18 cellular contexts compared by ENCODE assay signal in the genomic region with DNA sequence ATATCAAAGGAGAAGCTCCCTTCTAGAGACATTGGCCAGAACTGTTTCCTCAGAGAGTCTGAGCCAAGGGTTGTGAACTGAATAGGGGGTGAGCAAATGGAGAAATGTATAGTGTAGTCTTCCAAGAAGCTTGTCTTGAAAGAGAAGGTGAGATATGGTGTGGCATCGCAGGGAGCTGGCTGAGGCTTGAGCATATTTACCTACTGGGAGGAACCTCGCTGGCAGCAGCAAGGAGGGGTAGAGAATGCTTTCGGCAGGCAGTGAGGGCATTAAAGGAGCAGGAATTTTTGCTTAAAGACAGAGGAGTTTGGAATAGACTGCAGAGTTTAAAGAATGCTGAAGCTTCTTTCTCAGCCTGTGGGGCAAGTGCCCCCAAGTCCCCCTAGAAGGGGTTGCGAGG. TPM values are rescaled to one million over a fixed set of nuclear protein-coding genes. Genes with fewer than 3 reads are reported as not detected.
A peak's percentile ranks its signal among the peaks of the same experiment; 100 is the strongest.
DNase-seq lines count a peak whose midpoint lies in the region; ATAC-seq and TF ChIP-seq lines count a peak whose summit lies in the region.
"Had no signal": no experiment of that assay in that cellular context is flagged by ENCODE, and none has a peak within 500 bp of the region (broad histone marks: within the 10 kb centered on the region; RNA-seq: fewer than 3 reads in every experiment).

No MANE protein-coding gene starts in this region.

- no peaks in the 10 kb centered on the region for H3K79me2 ChIP-seq in Loucy (ENCODE audit: insufficient read depth, low read length)

- H3K36me3 ChIP-seq in Loucy (ENCODE audit: insufficient read depth, low read length) (no peaks in the 10 kb centered on the region), left lung (no peaks in the 10 kb centered on the region), upper lobe of right lung (no peaks in the 10 kb centered on the region)
- H3K36me3 ChIP-seq: adrenal gland, esophagus squamous epithelium had no signal

- no peak for TF ChIP-seq CTCF in Loucy (conservative IDR thresholded peaks at IDR 0.05; ENCODE audit: low read length)
- TF ChIP-seq CTCF in left lung (IDR thresholded peaks at IDR 0.05): no peak
- TF ChIP-seq CTCF in upper lobe of right lung (IDR thresholded peaks at IDR 0.05): no peak

- intact Hi-C loops in left lung (cut with DNase I) (no loop called here), upper lobe of right lung (cut with DNase I) (no loop called here)

- H3K4me3 ChIP-seq in Loucy (ENCODE audit: low read length, poor library complexity, severe bottlenecking) (no peak overlapping the region), left lung (no peak overlapping the region), upper lobe of right lung (no peak overlapping the region)
- H3K4me3 ChIP-seq: adrenal gland, esophagus squamous epithelium had no signal

- no peak overlapping the region for H3K4me2 ChIP-seq in Loucy (ENCODE audit: low read depth, low read length, poor library complexity, severe bottlenecking)

- peaks cover 18% of the 10 kb centered on the region for H3K4me1 Mint-ChIP-seq in stimulated activated naive CD8-positive, alpha-beta T cell treated with anti-CD3 and anti-CD28 coated beads, Interleukin-15, amount 100 ng/mL, for 72 hours

- H3K27me3 ChIP-seq in Loucy (ENCODE audit: insufficient read depth, low read length, poor library complexity, severe bottlenecking): no peaks in the 10 kb centered on the region
- H3K27me3 ChIP-seq in left lung: no peaks in the 10 kb centered on the region
- H3K27me3 ChIP-seq in upper lobe of right lung: no peaks in the 10 kb centered on the region
- H3K27me3 ChIP-seq: adrenal gland had no signal

- peaks cover 21% of the 10 kb centered on the region for H3K27me3 Mint-ChIP-seq in stimulated activated naive CD8-positive, alpha-beta T cell treated with anti-CD3 and anti-CD28 coated beads, Interleukin-15, amount 100 ng/mL, for 72 hours

- no peak for DNase-seq in stimulated activated naive CD8-positive, alpha-beta T cell treated with anti-CD3 and anti-CD28 coated beads, Interleukin-15, amount 100 ng/mL, for 72 hours
- DNase-seq in stimulated activated naive CD8-positive, alpha-beta T cell treated with anti-CD3 and anti-CD28 coated beads, Interleukin-15, Interleukin-2, amounts not matched to agents 100 U/mL and 50 U/mL, for 24 hours: no peak
- DNase-seq in left lung (no peak), upper lobe of right lung (no peak), ureter (ENCODE audit: low spot score) (no peak), NK-92 (lab: John Stamatoyannopoulos, UW; ENCODE audit: unreplicated experiment) (no peak)
- DNase-seq: activated T-cell treated with anti-CD3 and anti-CD28 coated beads, Interleukin-2, amount 50 U/mL, for 48 hours; adrenal gland; caudate nucleus; esophagus squamous epithelium; Kasumi-1; substantia nigra had no signal

- H4K20me1 ChIP-seq in Loucy (ENCODE audit: insufficient read depth, low read length, poor library complexity, severe bottlenecking): no peaks in the 10 kb centered on the region

- H3K27ac Mint-ChIP-seq in stimulated activated naive CD8-positive, alpha-beta T cell treated with anti-CD3 and anti-CD28 coated beads, Interleukin-15, amount 100 ng/mL, for 72 hours: peak overlapping the region; percentile 27 to 29
- H3K27ac Mint-ChIP-seq: activated CD4-positive, alpha-beta memory T cell treated with anti-CD3 and anti-CD28 coated beads, Interleukin-2, amount 10 ng/mL, durations not matched to agents 7 days and 5 days had no signal

- H3K27ac ChIP-seq in left lung (peak overlapping the region in 1 of 2 donors; percentile 38), upper lobe of right lung (no peak overlapping the region)
- H3K27ac ChIP-seq: adrenal gland, esophagus squamous epithelium had no signal

- H3K9me3 Mint-ChIP-seq in stimulated activated naive CD8-positive, alpha-beta T cell treated with anti-CD3 and anti-CD28 coated beads, Interleukin-15, amount 100 ng/mL, for 72 hours: peaks cover 9 to 28% of the 10 kb centered on the region in 2 donors

- H3K9ac ChIP-seq in Loucy (ENCODE audit: low read depth, low read length, poor library complexity, severe bottlenecking): no peak overlapping the region

- H3K9me3 ChIP-seq in Loucy (ENCODE audit: insufficient read depth, low read depth, low read length): no peaks in the 10 kb centered on the region
- H3K9me3 ChIP-seq in left lung: no peaks in the 10 kb centered on the region
- H3K9me3 ChIP-seq in upper lobe of right lung: no peaks in the 10 kb centered on the region
- H3K9me3 ChIP-seq: adrenal gland, esophagus squamous epithelium had no signal

- peak overlapping the region; percentile 27; the same call in 1 of the 2 replicates for H2AFZ ChIP-seq in Loucy (ENCODE audit: low read length)

- ATAC-seq in stimulated activated naive CD8-positive, alpha-beta T cell treated with anti-CD3 and anti-CD28 coated beads, Interleukin-15, amount 100 ng/mL, for 72 hours: no peak
- ATAC-seq in stimulated activated naive CD8-positive, alpha-beta T cell treated with anti-CD3 and anti-CD28 coated beads, Interleukin-15, Interleukin-2, amounts not matched to agents 100 U/mL and 50 U/mL, for 24 hours: no peak
- ATAC-seq in left lung (peak; percentile 75), upper lobe of right lung (peak; percentile 46), HG02571 (IDR thresholded peaks at IDR 0.05; ENCODE audit: unreplicated experiment) (no peak)

- H3F3A ChIP-seq in Loucy (ENCODE audit: low read depth): no peaks in the 10 kb centered on the region

- no peaks in the 10 kb centered on the region for H3K9me2 ChIP-seq in Loucy (replicated peaks; ENCODE audit: low read depth, low read length)

- no peak overlapping the region for H3K4me3 Mint-ChIP-seq in stimulated activated naive CD8-positive, alpha-beta T cell treated with anti-CD3 and anti-CD28 coated beads, Interleukin-15, amount 100 ng/mL, for 72 hours
- H3K4me3 Mint-ChIP-seq: activated CD4-positive, alpha-beta memory T cell treated with anti-CD3 and anti-CD28 coated beads, Interleukin-2, amount 10 ng/mL, durations not matched to agents 7 days and 5 days had no signal

- H3K4me1 ChIP-seq in Loucy (ENCODE audit: insufficient read depth, low read length, poor library complexity, severe bottlenecking): no peaks in the 10 kb centered on the region
- no peaks in the 10 kb centered on the region for H3K4me1 ChIP-seq in left lung
- peaks cover 3% of the 10 kb centered on the region for H3K4me1 ChIP-seq in upper lobe of right lung
- H3K4me1 ChIP-seq: adrenal gland, esophagus squamous epithelium had no signal

RNA-seq across cellular contexts. Expression of gene PRMT8, which starts 59.3 kb away (rescaled TPM):
- total RNA-seq in left lung (under 1 TPM; 0.16 to 0.26 TPM), upper lobe of right lung (not detected), ureter (not detected)
- total RNA-seq: activated CD4-positive, alpha-beta memory T cell treated with anti-CD3 and anti-CD28 coated beads, Interleukin-2, amount 10 ng/mL, durations not matched to agents 7 days and 5 days; adrenal gland; esophagus squamous epithelium; left lobe of liver; mucosa of gallbladder; RPMI7951 had no signal

Comparison
In these comparisons a context has a peak if more than half of its experiments do, and no peak if none do; other contexts are left out.
1. ATAC-seq: peak in left lung (single experiment) and upper lobe of right lung (single experiment); none in stimulated activated naive CD8-positive, alpha-beta T cell treated with anti-CD3 and anti-CD28 coated beads, Interleukin-15, amount 100 ng/mL, for 72 hours (single experiment), stimulated activated naive CD8-positive, alpha-beta T cell treated with anti-CD3 and anti-CD28 coated beads, Interleukin-15, Interleukin-2, amounts not matched to agents 100 U/mL and 50 U/mL, for 24 hours (single experiment) and HG02571 (single experiment).